9 cellular contexts compared by ENCODE assay signal in the genomic region with DNA sequence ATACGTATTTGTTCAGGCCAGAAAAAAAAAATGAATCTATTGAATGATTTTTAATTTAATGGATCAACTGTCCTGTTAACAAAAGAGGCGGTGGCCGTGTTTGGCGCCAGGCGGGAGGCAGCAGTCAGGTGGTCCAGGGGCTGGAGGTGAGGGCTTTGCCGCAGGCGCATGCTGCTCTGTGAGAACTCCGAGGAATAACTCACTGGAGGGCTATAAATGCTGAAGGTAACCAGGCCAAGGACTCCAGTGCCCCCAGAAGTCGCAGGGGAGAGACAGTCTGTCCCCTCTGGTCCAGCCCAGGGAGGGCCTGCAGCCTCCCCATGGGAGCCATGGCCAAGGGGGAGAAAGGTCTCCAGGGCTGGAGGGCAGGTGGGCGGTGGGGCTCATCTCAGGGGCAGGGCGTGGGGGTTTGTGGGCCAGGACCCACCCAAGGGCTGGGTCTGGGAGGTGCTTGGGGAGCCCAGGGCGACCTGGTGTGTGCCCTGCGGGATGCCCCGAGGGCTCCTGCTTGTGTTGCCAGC. TPM values are rescaled to one million over a fixed set of nuclear protein-coding genes. Genes with fewer than 3 reads are reported as not detected.
DNase-seq lines count a peak whose midpoint lies in the region; TF ChIP-seq lines count a peak whose summit lies in the region.
"Had no signal": no experiment of that assay in that cellular context is flagged by ENCODE, and none has a peak within 500 bp of the region (broad histone marks: within the 10 kb centered on the region; RNA-seq: fewer than 3 reads in every experiment).

No MANE protein-coding gene starts in this region.

- peaks cover 58% of the 10 kb centered on the region for H3K79me2 ChIP-seq in hepatocyte

- H3K27me3 Mint-ChIP-seq in T-helper 2 cell treated with Interferon-gamma antibody and Interleukin-4, amounts not matched to agents 5 μg/mL and 100 μg/mL, for 36 hours (ENCODE audit: low read depth) = peaks cover 51% of the 10 kb centered on the region

- no peaks in the 10 kb centered on the region for H3K4me1 Mint-ChIP-seq in T-helper 2 cell treated with Interferon-gamma antibody and Interleukin-4, amounts not matched to agents 5 μg/mL and 100 μg/mL, for 36 hours (ENCODE audit: low read depth)

- H2AFZ ChIP-seq in hepatocyte = peak overlapping the region; percentile 22

- H3K9me3 Mint-ChIP-seq in T-helper 2 cell treated with Interferon-gamma antibody and Interleukin-4, amounts not matched to agents 5 μg/mL and 100 μg/mL, for 36 hours = no peaks in the 10 kb centered on the region

- no peak overlapping the region for H3K27ac Mint-ChIP-seq in T-helper 2 cell treated with Interferon-gamma antibody and Interleukin-4, amounts not matched to agents 5 μg/mL and 100 μg/mL, for 36 hours

- H3K9me2 ChIP-seq in hepatocyte (replicated peaks; ENCODE audit: insufficient read depth) = no peaks in the 10 kb centered on the region

- H3K36me3 ChIP-seq in H7 (replicated peaks; ENCODE audit: control insufficient read depth, insufficient read depth, low read length) (no peaks in the 10 kb centered on the region), SK-N-MC (ENCODE audit: insufficient read depth, low read length) (no peaks in the 10 kb centered on the region), hepatocyte (replicated peaks; ENCODE audit: insufficient read depth, low read depth) (no peaks in the 10 kb centered on the region), skeletal muscle satellite cell (ENCODE audit: insufficient read depth, low read length) (no peaks in the 10 kb centered on the region)

- WGBS in hepatocyte (ENCODE audit: low lambda C conversion rate, missing lambda C conversion rate) = 60% methylated on average over 11 of the region's 14 CpGs

- H3K36me3 Mint-ChIP-seq in T-helper 2 cell treated with Interferon-gamma antibody and Interleukin-4, amounts not matched to agents 5 μg/mL and 100 μg/mL, for 36 hours (ENCODE audit: low read depth) = no peaks in the 10 kb centered on the region

- DNase-seq in H7 = peak; percentile 81
- DNase-seq in SK-N-MC (ENCODE audit: low read depth, low spot score) = no peak
- DNase-seq in hepatocyte (ENCODE audit: low spot score) = no peak
- DNase-seq in occipital lobe (lab: John Stamatoyannopoulos, UW) = no peak
- no peak for DNase-seq in stimulated activated CD4-positive, alpha-beta T cell treated with anti-CD3 and anti-CD28 coated beads, Interleukin-4, amount 100 ng/mL, for 24 hours
- DNase-seq in T-helper 2 cell treated with Interferon-gamma antibody and Interleukin-4, amounts not matched to agents 5 μg/mL and 100 μg/mL, for 36 hours (ENCODE audit: low spot score) = no peak
- no peak for DNase-seq in germinal center (ENCODE audit: low spot score)
- DNase-seq: OCI-M1 had no signal

- H3K4me2 ChIP-seq in hepatocyte (peak overlapping the region; percentile 97), skeletal muscle satellite cell (ENCODE audit: low read length) (peak overlapping the region; percentile 100)

- peak overlapping the region; percentile 90 for H3K9ac ChIP-seq in SK-N-MC (ENCODE audit: insufficient read length)
- peak overlapping the region; percentile 95 for H3K9ac ChIP-seq in skeletal muscle satellite cell (ENCODE audit: low read depth, low read length)

- H3K27me3 ChIP-seq in H7 (ENCODE audit: control insufficient read depth, insufficient read depth, low read length) (peaks cover 81% of the 10 kb centered on the region), hepatocyte (no peaks in the 10 kb centered on the region), skeletal muscle satellite cell (ENCODE audit: control insufficient read depth, insufficient read depth, low read length) (no peaks in the 10 kb centered on the region)

- H4K20me1 ChIP-seq in hepatocyte (ENCODE audit: insufficient read depth, poor library complexity, severe bottlenecking) = peaks cover 6% of the 10 kb centered on the region

- TF ChIP-seq CTCF in hepatocyte (IDR thresholded peaks at IDR 0.05; ENCODE audit: poor library complexity) = no peak

- no peak overlapping the region for H3K4me3 Mint-ChIP-seq in T-helper 2 cell treated with Interferon-gamma antibody and Interleukin-4, amounts not matched to agents 5 μg/mL and 100 μg/mL, for 36 hours

- peaks cover 70% of the 10 kb centered on the region for H3K4me1 ChIP-seq in hepatocyte (ENCODE audit: insufficient read depth)
- peaks cover 50% of the 10 kb centered on the region for H3K4me1 ChIP-seq in skeletal muscle satellite cell (ENCODE audit: control insufficient read depth, insufficient read depth, low read length)

- no peaks in the 10 kb centered on the region for H3K9me3 ChIP-seq in SK-N-MC (ENCODE audit: low read depth, low read length)
- H3K9me3 ChIP-seq in hepatocyte (ENCODE audit: low read depth) = no peaks in the 10 kb centered on the region
- no peaks in the 10 kb centered on the region for H3K9me3 ChIP-seq in skeletal muscle satellite cell (replicated peaks; ENCODE audit: low read length)

- peak overlapping the region; percentile 95 for H3K27ac ChIP-seq in SK-N-MC
- peak overlapping the region; percentile 99 for H3K27ac ChIP-seq in hepatocyte

- H3K4me3 ChIP-seq in H7 (ENCODE audit: insufficient read depth, low read depth, low read length) (no peak overlapping the region), SK-N-MC (peak overlapping the region; percentile 87), hepatocyte (peak overlapping the region; percentile 89), skeletal muscle satellite cell (ENCODE audit: low read length) (peak overlapping the region; percentile 84)

RNA-seq across cellular contexts. Expression of a gene that starts 7.1 kb away (rescaled TPM):
- 8.7 and 19.7 TPM in 2 replicates for total RNA-seq in H7 (2014; rRNA removed; shearing (Covaris generic))
- total RNA-seq in hepatocyte (6.6 and 8.6 TPM in 2 replicates), occipital lobe (7.6 TPM)
- 6.4 and 7.9 TPM in 2 replicates for polyA plus RNA-seq in hepatocyte
- total RNA-seq in skeletal muscle satellite cell (2012; rRNA removed) = 7.9 and 8.3 TPM in 2 replicates
